ENCODE assay signal across 25 cellular contexts in genomic region chr10:130337696-130338587, GRCh38.
"Had no signal": no experiment of that assay in that cellular context is flagged by ENCODE, and none has a peak within 500 bp of the region (broad histone marks: within the 10 kb centered on the region; RNA-seq: fewer than 3 reads in every experiment).

No MANE protein-coding gene starts in this region.

- DNase-seq: activated B cell treated with CpG ODN at 0.5 μM for 24 hours; activated CD4-positive, alpha-beta T cell treated with anti-CD3 and anti-CD28 coated beads for 36 hours; activated CD4-positive, alpha-beta T cell treated with anti-CD3 and anti-CD28 coated beads, Interleukin-2, amount 50 U/mL, for 4 hours; activated T-cell treated with anti-CD3 and anti-CD28 coated beads, Interleukin-2, amount 50 U/mL, for 48 hours; aorta; body of pancreas; esophagus squamous epithelium; foreskin melanocyte; left ventricle myocardium superior; naive B cell; pancreas; right cardiac atrium; stimulated activated CD4-positive, alpha-beta T cell treated with anti-CD3 and anti-CD28 coated beads, Interleukin-15, amount 100 ng/mL, for 24 hours; stimulated activated CD4-positive, alpha-beta T cell treated with anti-CD3 and anti-CD28 coated beads, Interleukin-2, amount 100 ng/mL, for 24 hours; stimulated activated naive B cell treated with anti-CD40 and anti-IgM and Interleukin-4, amounts not matched to agents 10 μg/mL and 1 μg/mL and 100 μg/mL, for 72 hours; stomach; T-helper 1 cell; tibial artery had no signal

- H3K27me3 Mint-ChIP-seq: activated B cell treated with CpG ODN at 0.5 μM for 24 hours had no signal

- H3K36me3 ChIP-seq: esophagus squamous epithelium, pancreas, prostate gland, stomach, suprapubic skin, tibial artery had no signal

- H3K27me3 ChIP-seq: body of pancreas, esophagus squamous epithelium, pancreas, suprapubic skin had no signal

- H3K27ac ChIP-seq: body of pancreas, epithelial cell of prostate, esophagus squamous epithelium, pancreas, prostate gland, stomach, suprapubic skin, tibial artery had no signal

- FAIRE-seq: pancreas had no signal

- H3K4me1 Mint-ChIP-seq: activated B cell treated with CpG ODN at 0.5 μM for 24 hours; activated CD4-positive, alpha-beta T cell treated with anti-CD3 and anti-CD28 coated beads for 36 hours; mesothelial cell of epicardium; naive B cell; stimulated activated naive B cell treated with anti-CD40 and anti-IgM and Interleukin-4, amounts not matched to agents 10 μg/mL and 1 μg/mL and 100 μg/mL, for 72 hours had no signal

- H3K9me3 Mint-ChIP-seq: activated B cell treated with CpG ODN at 0.5 μM for 24 hours; activated T-helper 2 cell treated with anti-CD3 and anti-CD28 coated beads, Interferon-gamma antibody, Interleukin-2, Interleukin-4, amounts not matched to agents 10 μg/mL and 5 μg/mL and 100 μg/mL, durations not matched to agents 14 hours and 24 hours and 36 hours; mesothelial cell of epicardium; stimulated activated naive B cell treated with anti-CD40 and anti-IgM and Interleukin-4, amounts not matched to agents 10 μg/mL and 1 μg/mL and 100 μg/mL, for 72 hours; T-helper 2 cell treated with Interferon-gamma antibody and Interleukin-4, amounts not matched to agents 5 μg/mL and 100 μg/mL, for 36 hours had no signal

- H3K4me3 ChIP-seq: body of pancreas, esophagus squamous epithelium, pancreas, prostate gland, stomach, suprapubic skin, tibial artery had no signal

- ATAC-seq: activated CD4-positive, alpha-beta T cell treated with anti-CD3 and anti-CD28 coated beads for 36 hours; body of pancreas; left ventricle myocardium superior; pancreas; right cardiac atrium; stimulated activated naive B cell treated with anti-CD40 and anti-IgM and Interleukin-4, amounts not matched to agents 10 μg/mL and 1 μg/mL and 100 μg/mL, for 72 hours had no signal

- H3K9me3 ChIP-seq: body of pancreas, esophagus squamous epithelium, pancreas, prostate gland, stomach, suprapubic skin, tibial artery had no signal

- H3K36me3 Mint-ChIP-seq: activated naive CD8-positive, alpha-beta T cell; mesothelial cell of epicardium; naive B cell; stimulated activated naive B cell treated with anti-CD40 and anti-IgM and Interleukin-4, amounts not matched to agents 10 μg/mL and 1 μg/mL and 100 μg/mL, for 72 hours had no signal

- H3K4me3 Mint-ChIP-seq: activated B cell treated with CpG ODN at 0.5 μM for 24 hours; activated CD4-positive, alpha-beta T cell treated with anti-CD3 and anti-CD28 coated beads for 36 hours; activated naive CD8-positive, alpha-beta T cell; mesothelial cell of epicardium; naive B cell; stimulated activated naive B cell treated with anti-CD40 and anti-IgM and Interleukin-4, amounts not matched to agents 10 μg/mL and 1 μg/mL and 100 μg/mL, for 72 hours; T-helper 2 cell treated with Interferon-gamma antibody and Interleukin-4, amounts not matched to agents 5 μg/mL and 100 μg/mL, for 36 hours had no signal

- H3K4me1 ChIP-seq: body of pancreas, esophagus squamous epithelium, pancreas, prostate gland, stomach, suprapubic skin, tibial artery had no signal

- H3K27ac Mint-ChIP-seq: activated B cell treated with CpG ODN at 0.5 μM for 24 hours; activated CD4-positive, alpha-beta T cell treated with anti-CD3 and anti-CD28 coated beads for 36 hours; activated naive CD8-positive, alpha-beta T cell; activated T-helper 2 cell treated with anti-CD3 and anti-CD28 coated beads, Interferon-gamma antibody, Interleukin-2, Interleukin-4, amounts not matched to agents 10 μg/mL and 5 μg/mL and 100 μg/mL, durations not matched to agents 14 hours and 24 hours and 36 hours; mesothelial cell of epicardium; naive B cell; stimulated activated naive B cell treated with anti-CD40 and anti-IgM and Interleukin-4, amounts not matched to agents 10 μg/mL and 1 μg/mL and 100 μg/mL, for 72 hours; T-helper 2 cell treated with Interferon-gamma antibody and Interleukin-4, amounts not matched to agents 5 μg/mL and 100 μg/mL, for 36 hours had no signal
